ENCODE assay signal across 1 cellular context in genomic region chr16:81453091-81453728, GRCh38.
TF ChIP-seq lines count a peak whose summit lies in the region.

No MANE protein-coding gene starts in this region.

TF ChIP-seq in GM23338, 12 proteins besides CTCF, POLR2A, EP300 and RAD21 (continued from another document):
- TF ChIP-seq ZNF462 (CRISPR knock-in tag; IDR thresholded peaks at IDR 0.05) (no peak), EZH2phosphoT487 (IDR thresholded peaks at IDR 0.05; ENCODE audit: unreplicated experiment) (no peak), ZNF331 (CRISPR knock-in tag; IDR thresholded peaks at IDR 0.05; ENCODE audit: low read depth) (no peak), JUNB (IDR thresholded peaks at IDR 0.05; ENCODE audit: unreplicated experiment) (no peak), CREB1 (CRISPR knock-in tag; IDR thresholded peaks at IDR 0.05; ENCODE audit: low read depth) (no peak), POLR2AphosphoS5 (IDR thresholded peaks at IDR 0.05; ENCODE audit: low read depth) (no peak), ZNF114 (CRISPR knock-in tag; IDR thresholded peaks at IDR 0.05) (no peak), REST (IDR thresholded peaks at IDR 0.05; ENCODE audit: unreplicated experiment) (no peak), ETS1 (IDR thresholded peaks at IDR 0.05) (no peak)
TF ChIP-seq in GM23338: peak in this region for 0.
